14 cellular contexts compared by ENCODE assay signal in genomic region chr3:11168881-11169805, GRCh38. TPM values are rescaled to one million over a fixed set of nuclear protein-coding genes. Genes with fewer than 3 reads are reported as not detected.
DNase-seq lines count a peak whose midpoint lies in the region; ATAC-seq and TF ChIP-seq lines count a peak whose summit lies in the region.
"Had no signal": no experiment of that assay in that cellular context is flagged by ENCODE, and none has a peak within 500 bp of the region (broad histone marks: within the 10 kb centered on the region; RNA-seq: fewer than 3 reads in every experiment).

No MANE protein-coding gene starts in this region.

- no peak for TF ChIP-seq EP300 in sigmoid colon (IDR thresholded peaks at IDR 0.05)

- DNase-seq in GM12865 (ENCODE audit: low read depth): peak; percentile 3
- no peak for DNase-seq in Panc1 (ENCODE audit: low read depth, low spot score)
- peak; percentile 29 to 49 for DNase-seq in cardiac fibroblast (ENCODE audit: low read depth in 2 of 2)
- peak; percentile 35 for DNase-seq in sigmoid colon
- DNase-seq in hippocampal formation (lab: John Stamatoyannopoulos, UW): no peak
- DNase-seq in effector memory CD4-positive, alpha-beta T cell: no peak
- DNase-seq in activated gamma-delta T cell treated with Interleukin-2 at 50 U/mL for 16 hours: no peak
- DNase-seq: H9, left ventricle myocardium superior, NCI-H146, T-helper 17 cell had no signal

- intact Hi-C loops in Panc1 (cut with micrococcal nuclease; ENCODE audit: unreplicated experiment): no loop called here
- intact Hi-C loops in sigmoid colon (cut with DNase I): no loop called here

- H3K4me3 ChIP-seq in GM12865 (ENCODE audit: low read depth, low read length) (no peak overlapping the region), Panc1 (ENCODE audit: low read depth in 2 of 2, low read length in 2 of 2) (no peak overlapping the region), cardiac fibroblast (replicated peaks in 1 of 2; ENCODE audit: low read depth in 2 of 2, low read length in 2 of 2) (no peak overlapping the region), sigmoid colon (no peak overlapping the region)
- H3K4me3 ChIP-seq in effector memory CD4-positive, alpha-beta T cell (ENCODE audit: insufficient read depth, low read depth, low read length, poor library complexity, severe bottlenecking): no peak overlapping the region

- H3K36me3 ChIP-seq in Panc1 (ENCODE audit: control insufficient read depth, insufficient read depth, low read length) (no peaks in the 10 kb centered on the region), sigmoid colon (no peaks in the 10 kb centered on the region)
- no peaks in the 10 kb centered on the region for H3K36me3 ChIP-seq in effector memory CD4-positive, alpha-beta T cell (ENCODE audit: control insufficient read depth, insufficient read depth, low read length)

- CTCF ChIA-PET in Panc1 (lab: Charles Lee): no interaction called here

- no peak for TF ChIP-seq CTCF in GM12865 (IDR thresholded peaks at IDR 0.05; ENCODE audit: insufficient read depth, low read depth, low read length, missing control alignments)
- TF ChIP-seq CTCF in Panc1 (IDR thresholded peaks at IDR 0.05): no peak
- no peak for TF ChIP-seq CTCF in cardiac fibroblast (IDR thresholded peaks at IDR 0.05; ENCODE audit: low read depth, low read length)
- no peak for TF ChIP-seq CTCF in sigmoid colon (IDR thresholded peaks at IDR 0.05)

- POLR2A ChIA-PET in Panc1 (lab: Charles Lee): no interaction called here

- H3K4me1 ChIP-seq in Panc1 (ENCODE audit: control insufficient read depth, insufficient read depth, low read length) (peaks cover 4% of the 10 kb centered on the region), sigmoid colon (peaks cover 0 to 14% (median 7%) of the 10 kb centered on the region in 4 donors)
- H3K4me1 ChIP-seq in effector memory CD4-positive, alpha-beta T cell (ENCODE audit: control insufficient read depth, insufficient read depth, low read length, poor library complexity, severe bottlenecking): no peaks in the 10 kb centered on the region

- H3K9me3 ChIP-seq in Panc1 (ENCODE audit: control insufficient read depth, insufficient read depth, low read depth, low read length) (no peaks in the 10 kb centered on the region), sigmoid colon (no peaks in the 10 kb centered on the region)
- no peaks in the 10 kb centered on the region for H3K9me3 ChIP-seq in effector memory CD4-positive, alpha-beta T cell (ENCODE audit: control insufficient read depth, low read length)

- 86 to 87% methylated on average over 13 of the region's 13 CpGs for WGBS in sigmoid colon, 2 donors

- H3K27me3 ChIP-seq in Panc1 (ENCODE audit: control insufficient read depth, insufficient read depth, low read length) (no peaks in the 10 kb centered on the region), sigmoid colon (no peaks in the 10 kb centered on the region)
- no peaks in the 10 kb centered on the region for H3K27me3 ChIP-seq in effector memory CD4-positive, alpha-beta T cell (replicated peaks; ENCODE audit: control insufficient read depth, insufficient read depth, low read length, poor library complexity, severe bottlenecking)

- no TSS peak for BruUV-seq in Panc1 (replicated peaks; lab: Mats Ljungman, UMichigan)

- in situ Hi-C loops in Panc1 (cut with HindIII; ENCODE audit: low pct_unique_long_range_greater_than_20kb, low sequenced_read_pairs): no loop called here

- ATAC-seq in Panc1: peak; percentile 28
- ATAC-seq in GM21390 (IDR thresholded peaks at IDR 0.05; ENCODE audit: unreplicated experiment): no peak
- ATAC-seq: activated CD4-positive, CD25-positive, alpha-beta regulatory T cell treated with anti-CD3 and anti-CD28 coated beads, Interleukin-2, amount 50 U/mL, for 24 hours; left ventricle myocardium superior; Right ventricle myocardium inferior; T-helper 17 cell had no signal

- TF ChIP-seq POLR2A in sigmoid colon (IDR thresholded peaks at IDR 0.05): no peak

- H3K27ac ChIP-seq in Panc1 (ENCODE audit: low read length): no peak overlapping the region
- no peak overlapping the region for H3K27ac ChIP-seq in sigmoid colon
- no peak overlapping the region for H3K27ac ChIP-seq in effector memory CD4-positive, alpha-beta T cell (ENCODE audit: insufficient read depth, low read length, poor library complexity, severe bottlenecking)

RNA-seq across cellular contexts. Expression of gene HRH1, which starts 14.8 kb away (rescaled TPM):
- total RNA-seq in Panc1 (2021; ENCODE audit: unreplicated experiment) (4.6 TPM), sigmoid colon (10 to 100 TPM in 1 of 4 donors, 1 to 10 TPM in 3; 3.9 to 57.3 (median 4.6) TPM)
- 4.9 TPM for polyA plus RNA-seq in Panc1 (2012; ENCODE audit: insufficient read length)
- polyA plus RNA-seq in sigmoid colon: 1 to 10 TPM; 1.8 to 8.3 (median 2.8) TPM
- total RNA-seq: T-helper 17 cell had no signal

Comparison
In these comparisons a context has a peak if more than half of its experiments do, and no peak if none do; other contexts are left out.
1. DNase-seq: peak in GM12865 (single experiment), cardiac fibroblast (2 of 2) and sigmoid colon (single experiment); none in Panc1 (single experiment), hippocampal formation (0 of 2), effector memory CD4-positive, alpha-beta T cell (0 of 3) and activated gamma-delta T cell treated with Interleukin-2 at 50 U/mL for 16 hours (single experiment).